8 cellular contexts compared by ENCODE assay signal in genomic region chr17:59106463-59107305, GRCh38. TPM values are rescaled to one million over a fixed set of nuclear protein-coding genes. Genes with fewer than 3 reads are reported as not detected.
A peak's percentile ranks its signal among the peaks of the same experiment; 100 is the strongest.
DNase-seq lines count a peak whose midpoint lies in the region; ATAC-seq, FAIRE-seq and TF ChIP-seq lines count a peak whose summit lies in the region.

TRIM37 (minus strand) TSS chr17:59106880; CDS start chr17:59106461, 419 bp downstream.

- no peaks in the 10 kb centered on the region for H3K9me1 ChIP-seq in keratinocyte (ENCODE audit: control insufficient read depth, extremely low read depth, insufficient read depth, low read length)

- no peaks in the 10 kb centered on the region for H3K9me3 ChIP-seq in keratinocyte (ENCODE audit: control insufficient read depth, low read depth, low read length)

- H3K79me2 ChIP-seq in keratinocyte (ENCODE audit: control insufficient read depth, insufficient read depth, low read length), result peaks cover 40% of the 10 kb centered on the region

- no peaks in the 10 kb centered on the region for H3K27me3 ChIP-seq in keratinocyte (ENCODE audit: control insufficient read depth, extremely low read depth, insufficient read depth, low read length)

- dilution Hi-C loops in keratinocyte (cut with MboI; ENCODE audit: extremely low pct_ligation_motif_present, low sequenced_read_pairs), result no loop called here

- H3K36me3 ChIP-seq in keratinocyte (ENCODE audit: control insufficient read depth in 2 of 2, extremely low read depth in 1 of 2, insufficient read depth in 2 of 2, low read length in 2 of 2), result peaks cover 0 to 2% of the 10 kb centered on the region in 2 experiments

- peak within 1 kb of the TSS; percentile 90 for H3K9ac ChIP-seq in keratinocyte (ENCODE audit: control insufficient read depth, extremely low read depth, insufficient read depth, low read length)

- DNase-seq in AML-193 (lab: John Stamatoyannopoulos, UW) (peak; percentile 99), NCI-H460 (ENCODE audit: extremely low read depth, low read depth) (peak; percentile 99), cerebellar nuclear complex (lab: John Stamatoyannopoulos, UW) (peak; percentile 69 to 81), keratinocyte (ENCODE audit: low read depth, low spot score) (peak; percentile 95)
- peak; percentile 100 for DNase-seq in activated CD4-positive, CD25-positive, alpha-beta regulatory T cell treated with anti-CD3 and anti-CD28 coated beads, Interleukin-2, amount 50 U/mL, for 72 hours
- peak; percentile 97 to 99 for DNase-seq in stimulated activated CD4-positive, alpha-beta T cell treated with anti-CD3 and anti-CD28 coated beads, Interleukin-15, amount 100 ng/mL, for 1 hour (ENCODE audit: low read depth in 1 of 2, low spot score in 1 of 2)

- peaks cover 8% of the 10 kb centered on the region for H3K4me1 ChIP-seq in keratinocyte (ENCODE audit: control insufficient read depth, extremely low read depth, insufficient read depth, low read length)

- peak within 1 kb of the TSS; percentile 78 to 84 (median 82) for H3K4me3 ChIP-seq in keratinocyte (ENCODE audit: control insufficient read depth in 2 of 3, extremely low read depth in 1 of 3, insufficient read depth in 2 of 3, low read depth in 1 of 3, low read length in 3 of 3)

- H2AFZ ChIP-seq in keratinocyte (ENCODE audit: control insufficient read depth, low read length), result peak within 1 kb of the TSS; percentile 77

- no peaks in the 10 kb centered on the region for H4K20me1 ChIP-seq in keratinocyte (ENCODE audit: control insufficient read depth, extremely low read depth, insufficient read depth, low read length)

- H3K4me2 ChIP-seq in keratinocyte (ENCODE audit: control insufficient read depth, extremely low read depth, insufficient read depth, low read depth, low read length), result peak within 1 kb of the TSS; percentile 83

- peak; percentile 72 for FAIRE-seq in keratinocyte (lab: Jason Lieb, UNC)

- ATAC-seq in GM19043 (IDR thresholded peaks at IDR 0.05; ENCODE audit: low read depth, unreplicated experiment), result peak; percentile 96
- peak; percentile 83 for ATAC-seq in HG03378 (IDR thresholded peaks at IDR 0.05; ENCODE audit: unreplicated experiment)

- TF ChIP-seq CTCF in keratinocyte (optimal IDR thresholded peaks at IDR 0.05 in 1 of 3, IDR thresholded peaks at IDR 0.05 in 1 of 3, conservative IDR thresholded peaks at IDR 0.05 in 1 of 3; ENCODE audit: extremely low read depth in 1 of 3, insufficient read depth in 2 of 3, low read length in 3 of 3), result peak in 1 of 3 experiments; percentile 17

- peak within 1 kb of the TSS; percentile 76 for H3K27ac ChIP-seq in keratinocyte (ENCODE audit: control insufficient read depth, insufficient read depth, low read length)

RNA-seq across cellular contexts. Expression of gene TRIM37, which starts in this region (rescaled TPM):
- total RNA-seq in NCI-H460 (2014; rRNA removed; shearing (Covaris generic)), result 27.1 and 28.2 TPM in 2 replicates
- polyA plus RNA-seq in NCI-H460 (2014; cell fraction: nucleus; rRNA removed), result 17.3 and 24.7 TPM in 2 replicates
- polyA plus RNA-seq in keratinocyte, result 17.3 to 26.4 TPM (median 24.4 TPM) in 3 replicates
- 40.0 TPM for polyA plus RNA-seq in keratinocyte (2011; ENCODE audit: low read depth)
- polyA plus RNA-seq in keratinocyte (2011; cell fraction: cytosol; rRNA removed), result 17.3 and 28.3 TPM in 2 replicates
- polyA plus RNA-seq in keratinocyte (2011; cell fraction: nucleus; rRNA removed), result 24.9 and 31.5 TPM in 2 replicates
- polyA plus RNA-seq in keratinocyte (2012; ENCODE audit: low replicate concordance), result 12.8 and 18.3 TPM in 2 replicates
- 24.6 to 94.5 TPM (median 60.1 TPM) in 3 replicates for polyA minus RNA-seq in keratinocyte
- polyA minus RNA-seq in keratinocyte (2011; cell fraction: cytosol; rRNA and poly(A)+ RNA removed), result 22.1 TPM
- 27.5 and 34.1 TPM in 2 replicates for polyA minus RNA-seq in keratinocyte (2011; cell fraction: nucleus; rRNA and poly(A)+ RNA removed)

Comparison
In these comparisons a context has a peak if more than half of its experiments do, and no peak if none do; other contexts are left out.
1. Peak in every context shown above with its lines: DNase-seq, ATAC-seq, H3K4me3 ChIP-seq and H3K27ac ChIP-seq.